ENCODE assay signal across 8 cellular contexts in genomic region chr9:69173891-69174644, GRCh38. TPM values are rescaled to one million over a fixed set of nuclear protein-coding genes. Genes with fewer than 3 reads are reported as not detected.
DNase-seq lines count a peak whose midpoint lies in the region; ATAC-seq and TF ChIP-seq lines count a peak whose summit lies in the region.

Gene TJP2, plus strand, starts transcription at chr9:69174277. Its CDS starts 96 bp downstream, at chr9:69174373.

- no peaks in the 10 kb centered on the region for H4K20me1 ChIP-seq in mammary epithelial cell (ENCODE audit: insufficient read depth, low read length)

- POLR2A ChIA-PET in CD8-positive, alpha-beta memory T cell (lab: Charles Lee): no interaction called here

- no peaks in the 10 kb centered on the region for H3K36me3 ChIP-seq in CD8-positive, alpha-beta memory T cell (ENCODE audit: insufficient read depth, low read length)
- H3K36me3 ChIP-seq in mammary epithelial cell (ENCODE audit: insufficient read depth, low read length): no peaks in the 10 kb centered on the region
- no peaks in the 10 kb centered on the region for H3K36me3 ChIP-seq in iPS-20b (ENCODE audit: insufficient read depth, low read depth, low read length)
- no peaks in the 10 kb centered on the region for H3K36me3 ChIP-seq in skeletal muscle satellite cell (ENCODE audit: insufficient read depth, low read length)

- H3K4me3 ChIP-seq in CD8-positive, alpha-beta memory T cell (ENCODE audit: low read length): peak within 1 kb of the TSS; percentile 40
- H3K4me3 ChIP-seq in mammary epithelial cell (replicated peaks in 1 of 3; ENCODE audit: insufficient read depth in 1 of 3, low read depth in 2 of 3, low read length in 3 of 3): peak within 1 kb of the TSS; percentile 69 to 95 (median 76)
- H3K4me3 ChIP-seq in iPS-20b (ENCODE audit: low read length): peak within 1 kb of the TSS; percentile 78
- peak within 1 kb of the TSS; percentile 77 for H3K4me3 ChIP-seq in skeletal muscle satellite cell (ENCODE audit: low read length)

- ATAC-seq in GM19351 (IDR thresholded peaks at IDR 0.05; ENCODE audit: unreplicated experiment) (peak; percentile 42), HG03442 (IDR thresholded peaks at IDR 0.05; ENCODE audit: unreplicated experiment) (peak; percentile 37)

- no peaks in the 10 kb centered on the region for H3K9me3 Mint-ChIP-seq in CD8-positive, alpha-beta memory T cell

- peaks cover 76% of the 10 kb centered on the region for H3K79me2 ChIP-seq in mammary epithelial cell (ENCODE audit: insufficient read depth, low read length)

- H3K9ac ChIP-seq in mammary epithelial cell (ENCODE audit: insufficient read depth, low read length): peak within 1 kb of the TSS; percentile 99
- H3K9ac ChIP-seq in iPS-20b (ENCODE audit: low read depth, low read length): peak within 1 kb of the TSS; percentile 57; the same call in 1 of the 2 replicates
- peak within 1 kb of the TSS; percentile 79 for H3K9ac ChIP-seq in skeletal muscle satellite cell (ENCODE audit: low read depth, low read length)

- peak within 1 kb of the TSS; percentile 54 for H2AFZ ChIP-seq in mammary epithelial cell (ENCODE audit: low read depth, low read length)

- peak within 1 kb of the TSS; percentile 67 to 86 (median 83) for H3K4me3 Mint-ChIP-seq in CD8-positive, alpha-beta memory T cell

- H3K4me1 ChIP-seq in CD8-positive, alpha-beta memory T cell (ENCODE audit: insufficient read depth, low read length): peaks cover 18% of the 10 kb centered on the region
- H3K4me1 ChIP-seq in mammary epithelial cell (ENCODE audit: insufficient read depth, low read length) (peaks cover 78% of the 10 kb centered on the region), iPS-20b (ENCODE audit: insufficient read depth, low read length) (peaks cover 33% of the 10 kb centered on the region), skeletal muscle satellite cell (ENCODE audit: control insufficient read depth, insufficient read depth, low read length) (peaks cover 32% of the 10 kb centered on the region)

- no peaks in the 10 kb centered on the region for H3K9me3 ChIP-seq in CD8-positive, alpha-beta memory T cell (ENCODE audit: low read length)
- no peaks in the 10 kb centered on the region for H3K9me3 ChIP-seq in mammary epithelial cell (replicated peaks; ENCODE audit: insufficient read depth, low read length)
- no peaks in the 10 kb centered on the region for H3K9me3 ChIP-seq in iPS-20b (ENCODE audit: insufficient read depth, low read depth, low read length)
- no peaks in the 10 kb centered on the region for H3K9me3 ChIP-seq in skeletal muscle satellite cell (replicated peaks; ENCODE audit: low read length)

- WGBS in mammary epithelial cell (ENCODE audit: low coverage, missing lambda C conversion rate): 0% methylated on average over 4 of the region's 95 CpGs

- no peak for TF ChIP-seq CTCF in mammary epithelial cell (conservative IDR thresholded peaks at IDR 0.05 in 1 of 2, IDR thresholded peaks at IDR 0.05 in 1 of 2; ENCODE audit: extremely low read depth in 1 of 2, insufficient read depth in 1 of 2, low read depth in 1 of 2, low read length in 2 of 2)

- H3K4me2 ChIP-seq in mammary epithelial cell (ENCODE audit: insufficient read depth, low read depth, low read length) (peak within 1 kb of the TSS; percentile 93), skeletal muscle satellite cell (ENCODE audit: low read length) (peak within 1 kb of the TSS; percentile 91)

- H3K4me1 Mint-ChIP-seq in CD8-positive, alpha-beta memory T cell: peaks cover 19 to 47% (median 42%) of the 10 kb centered on the region in 3 donors

- peaks cover 26 to 53% of the 10 kb centered on the region in 2 donors for H3K27me3 Mint-ChIP-seq in CD8-positive, alpha-beta memory T cell

- in situ Hi-C loops in mammary epithelial cell (cut with MboI; ENCODE audit: low sequenced_read_pairs in 2 of 2): loop anchor here in 1 of 2 donors (10.0 kb wide), 1 partner anchor 49 kb away; no protein-coding TSS in a partner anchor

- no TSS peak for BruUV-seq in mammary epithelial cell (replicated peaks; lab: Mats Ljungman, UMichigan)

- CTCF ChIA-PET in CD8-positive, alpha-beta memory T cell (lab: Charles Lee): no interaction called here
- CTCF ChIA-PET in mammary epithelial cell (lab: Charles Lee; ENCODE audit: low non-redundant PET): interaction anchor here (1.1 kb wide), 1 partner anchor 16 kb away, joined by 10 read pairs; no protein-coding TSS in a partner anchor

- dilution Hi-C loops in mammary epithelial cell (cut with HindIII; ENCODE audit: low sequenced_read_pairs): no loop called here

- intact Hi-C loops in mammary epithelial cell (cut with micrococcal nuclease): no loop called here

- H3K27ac ChIP-seq in CD8-positive, alpha-beta memory T cell (ENCODE audit: low read depth, low read length): peak within 1 kb of the TSS; percentile 51
- H3K27ac ChIP-seq in mammary epithelial cell (ENCODE audit: insufficient read depth, low read depth, low read length) (peak within 1 kb of the TSS; percentile 99), iPS-20b (ENCODE audit: low read length) (no peak within 1 kb of the TSS)

- H3K27ac Mint-ChIP-seq in CD8-positive, alpha-beta memory T cell: peak within 1 kb of the TSS in 2 of 8 donors; percentile 31 to 61

- peaks cover 0 to 5% (median 0%) of the 10 kb centered on the region in 3 donors for H3K36me3 Mint-ChIP-seq in CD8-positive, alpha-beta memory T cell

- peak in 3 of 5 donors; percentile 3 to 21 (median 16) for DNase-seq in CD8-positive, alpha-beta memory T cell
- DNase-seq in T-helper 2 cell (peak in 4 of 5 experiments; percentile 13 to 76 (median 21)), mammary epithelial cell (peak; percentile 84), NCI-H2107 (lab: John Stamatoyannopoulos, UW) (no peak)

- peaks cover 8% of the 10 kb centered on the region for H3K27me3 ChIP-seq in CD8-positive, alpha-beta memory T cell (ENCODE audit: insufficient read depth, low read length, poor library complexity, severe bottlenecking)
- H3K27me3 ChIP-seq in mammary epithelial cell (ENCODE audit: insufficient read depth, low read length): no peaks in the 10 kb centered on the region
- peaks cover 39% of the 10 kb centered on the region for H3K27me3 ChIP-seq in iPS-20b (ENCODE audit: insufficient read depth, low read length)
- H3K27me3 ChIP-seq in skeletal muscle satellite cell (ENCODE audit: control insufficient read depth, insufficient read depth, low read length): no peaks in the 10 kb centered on the region

RNA-seq across cellular contexts. Expression of gene TJP2, which starts in this region (rescaled TPM):
- 10 to 100 TPM; 19.7 to 20.8 TPM for total RNA-seq in CD8-positive, alpha-beta memory T cell
- polyA plus RNA-seq in CD8-positive, alpha-beta memory T cell: 2.1 TPM
- total RNA-seq in mammary epithelial cell: 100 to 1,000 TPM in 1 of 2 donors, 10 to 100 TPM in 1; 27.7 to 109 TPM
- 48.8 TPM for polyA plus RNA-seq in mammary epithelial cell
- 103 TPM for polyA minus RNA-seq in mammary epithelial cell
- total RNA-seq in skeletal muscle satellite cell (2012; rRNA removed): 14.6 and 34.2 TPM in 2 replicates

Comparison
In these comparisons a context has a peak if more than half of its experiments do, and no peak if none do; other contexts are left out.
1. RNA of gene TJP2 (polyA plus RNA-seq): 48.8 TPM in mammary epithelial cell (single experiment); 2.1 TPM in CD8-positive, alpha-beta memory T cell (single experiment); every median in the first group is over 10 times any median in the second.
2. Peak in every context shown above with its lines, with median percentiles within 50 percentile points of each other: H3K4me3 ChIP-seq and H3K9ac ChIP-seq.